Comparison of ENCODE assay signal across 8 cellular contexts in the genomic region with DNA sequence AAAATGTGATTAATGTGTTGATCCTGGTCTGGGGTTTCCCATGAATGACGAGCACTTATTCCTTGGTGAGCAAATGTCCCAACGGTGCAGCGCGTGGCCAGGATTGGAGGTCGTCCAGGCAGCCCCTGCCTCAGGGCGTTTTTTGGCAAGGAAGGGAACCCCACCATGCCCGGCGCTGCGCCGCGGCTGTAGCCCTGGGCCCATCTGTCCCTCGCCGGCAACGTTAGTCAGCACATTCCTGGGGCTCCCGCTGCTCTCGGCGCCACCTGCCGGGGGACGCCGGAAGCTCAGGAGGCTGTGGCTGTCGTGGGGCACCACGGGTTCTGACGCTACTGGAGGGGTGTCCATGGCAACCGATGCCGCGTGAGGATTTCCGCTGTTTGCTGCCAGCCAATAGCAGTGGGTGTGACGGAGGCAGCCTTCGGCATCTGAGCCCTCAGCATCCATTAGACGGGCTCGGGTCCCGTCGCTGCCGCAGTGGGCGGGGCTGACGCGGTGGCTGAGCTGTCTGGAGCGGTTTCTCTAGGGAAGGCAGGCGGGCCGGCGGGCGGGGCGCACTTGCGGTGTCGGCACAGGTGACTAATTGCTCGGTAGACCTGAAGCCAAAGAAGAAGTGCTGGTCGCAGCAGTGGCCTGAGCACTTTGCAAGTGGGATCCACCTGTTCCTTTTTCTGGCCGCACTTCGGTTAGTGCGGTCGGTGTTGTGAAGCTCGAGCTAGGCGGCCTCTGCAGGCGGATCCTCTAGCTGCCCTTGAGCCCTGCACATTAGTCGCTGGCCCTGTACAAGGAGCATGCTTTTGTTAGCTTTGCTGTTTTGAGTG. TPM values are rescaled to one million over a fixed set of nuclear protein-coding genes. Genes with fewer than 3 reads are reported as not detected.
A peak's percentile ranks its signal among the peaks of the same experiment; 100 is the strongest.
DNase-seq lines count a peak whose midpoint lies in the region; ATAC-seq and TF ChIP-seq lines count a peak whose summit lies in the region.

No MANE protein-coding gene starts in this region.

- H3K4me1 Mint-ChIP-seq in Calu3 (ENCODE audit: low read depth, unreplicated experiment) (peaks cover 15% of the 10 kb centered on the region), endothelial cell (ENCODE audit: unreplicated experiment) (peaks cover 10% of the 10 kb centered on the region), mesothelial cell of epicardium (peaks cover 14% of the 10 kb centered on the region)

- no peaks in the 10 kb centered on the region for H3K9me3 Mint-ChIP-seq in Calu3 (ENCODE audit: low read depth, unreplicated experiment)
- H3K9me3 Mint-ChIP-seq in endothelial cell (ENCODE audit: unreplicated experiment) = no peaks in the 10 kb centered on the region
- no peaks in the 10 kb centered on the region for H3K9me3 Mint-ChIP-seq in mesothelial cell of epicardium

- no TSS peak for BruUV-seq in Calu3 (replicated peaks; lab: Mats Ljungman, UMichigan)

- CTCF ChIA-PET in Calu3 (lab: Charles Lee) = interaction anchor here (0.8 to 1.2 kb wide), 9 partner anchors 8 to 204 kb away, joined by 3 to 8 read pairs (median 4); a partner anchor contains a TSS

- peaks cover 40% of the 10 kb centered on the region for H3K36me3 Mint-ChIP-seq in Calu3 (ENCODE audit: insufficient read depth, unreplicated experiment)
- peaks cover 13% of the 10 kb centered on the region for H3K36me3 Mint-ChIP-seq in endothelial cell (ENCODE audit: low read depth, unreplicated experiment)
- H3K36me3 Mint-ChIP-seq in mesothelial cell of epicardium = peaks cover 1% of the 10 kb centered on the region

- H3K27me3 Mint-ChIP-seq in Calu3 (ENCODE audit: unreplicated experiment) (no peaks in the 10 kb centered on the region), endothelial cell (ENCODE audit: unreplicated experiment) (peaks cover 11% of the 10 kb centered on the region), mesothelial cell of epicardium (ENCODE audit: low read depth) (no peaks in the 10 kb centered on the region)

- DNase-seq in Calu3 (peak; percentile 99), HUDEP-2 (lab: John Stamatoyannopoulos, UW; ENCODE audit: unreplicated experiment in 76 of 76) (peak in 75 of 76 experiments; percentile 13 to 97 (median 91)), NOMO-1 treated with dmso at 0.1 percent for 144 hours (lab: John Stamatoyannopoulos, UW; ENCODE audit: unreplicated experiment) (peak; percentile 99), endothelial cell (ENCODE audit: low spot score) (peak; percentile 100), mesothelial cell of epicardium (ENCODE audit: low spot score in 2 of 2, unreplicated experiment in 2 of 2) (peak; percentile 94 to 99)
- DNase-seq in activated CD8-positive, alpha-beta memory T cell treated with anti-CD3 and anti-CD28 coated beads, Interleukin-2, amount 50 U/mL, for 24 hours (ENCODE audit: extremely low read depth) = peak; percentile 97
- peak; percentile 99 to 100 for DNase-seq in stimulated activated CD8-positive, alpha-beta memory T cell treated with anti-CD3 and anti-CD28 coated beads, Interleukin-15, amount 100 ng/mL, for 48 hours (ENCODE audit: low read depth in 2 of 2)

- TF ChIP-seq CTCF in Calu3 (IDR thresholded peaks at IDR 0.05; ENCODE audit: unreplicated experiment) (peak; percentile 95), endothelial cell (IDR thresholded peaks at IDR 0.05; ENCODE audit: unreplicated experiment) (peak; percentile 96), mesothelial cell of epicardium (IDR thresholded peaks at IDR 0.05; ENCODE audit: unreplicated experiment) (peak; percentile 97)

- intact Hi-C loops in Calu3 (cut with micrococcal nuclease; ENCODE audit: unreplicated experiment) = loop anchor here (10.0 kb wide), 1 partner anchor 152 kb away; no protein-coding TSS in a partner anchor

- ATAC-seq in GM21381 (IDR thresholded peaks at IDR 0.05; ENCODE audit: unreplicated experiment) = peak; percentile 98

- H3K27ac Mint-ChIP-seq in Calu3 (ENCODE audit: unreplicated experiment) (peak overlapping the region; percentile 82), endothelial cell (ENCODE audit: unreplicated experiment) (no peak overlapping the region), mesothelial cell of epicardium (peak overlapping the region; percentile 91)

- peak overlapping the region; percentile 71 for H3K4me3 Mint-ChIP-seq in Calu3 (ENCODE audit: low read depth, unreplicated experiment)
- peak overlapping the region; percentile 77 for H3K4me3 Mint-ChIP-seq in endothelial cell (ENCODE audit: unreplicated experiment)
- peak overlapping the region; percentile 69 for H3K4me3 Mint-ChIP-seq in mesothelial cell of epicardium

RNA-seq across cellular contexts. Expression of a gene that starts 29.5 kb away (rescaled TPM):
- total RNA-seq in Calu3 (2022) = 68.2 and 75.4 TPM in 2 replicates
- total RNA-seq in endothelial cell (ENCODE audit: unreplicated experiment) = 76.4 TPM
- total RNA-seq in mesothelial cell of epicardium = 28.1 to 36.5 TPM (median 33.2 TPM) in 3 replicates

Comparison
In these comparisons a context has a peak if more than half of its experiments do, and no peak if none do; other contexts are left out.
1. Peak in every context shown above with its lines: DNase-seq and ATAC-seq.